Comparison of ENCODE assay signal across 18 cellular contexts in genomic region chr19:49448432-49448786, GRCh38. TPM values are rescaled to one million over a fixed set of nuclear protein-coding genes. Genes with fewer than 3 reads are reported as not detected.
DNase-seq lines count a peak whose midpoint lies in the region; ATAC-seq and TF ChIP-seq lines count a peak whose summit lies in the region.
"Had no signal": no experiment of that assay in that cellular context is flagged by ENCODE, and none has a peak within 500 bp of the region (broad histone marks: within the 10 kb centered on the region; RNA-seq: fewer than 3 reads in every experiment).

No MANE protein-coding gene starts in this region.

- peak overlapping the region; percentile 49 for H3K27ac ChIP-seq in RWPE1

- CTCF ChIA-PET in RWPE1 (lab: Yijun Ruan, JAX), result no interaction called here

- H3K36me3 Mint-ChIP-seq in endothelial cell (ENCODE audit: low read depth, unreplicated experiment) (peaks cover 31% of the 10 kb centered on the region), type B pancreatic cell (peaks cover 12% of the 10 kb centered on the region)

- H3K27me3 Mint-ChIP-seq in endothelial cell (ENCODE audit: unreplicated experiment), result peaks cover 23% of the 10 kb centered on the region
- H3K27me3 Mint-ChIP-seq in type B pancreatic cell, result peaks cover 2% of the 10 kb centered on the region

- intact Hi-C loops in Right ventricle myocardium inferior (cut with DNase I) (no loop called here), Right ventricle myocardium superior (cut with DNase I) (no loop called here)

- ATAC-seq in Right ventricle myocardium inferior (no peak), Right ventricle myocardium superior (ENCODE audit: poor library complexity) (no peak)
- ATAC-seq: right cardiac atrium had no signal

- POLR2A ChIA-PET in RWPE1 (lab: Yijun Ruan, JAX; ENCODE audit: low non-redundant PET), result no interaction called here

- H3K27ac Mint-ChIP-seq in endothelial cell (ENCODE audit: unreplicated experiment), result peak overlapping the region; percentile 3
- no peak overlapping the region for H3K27ac Mint-ChIP-seq in type B pancreatic cell

- H3K4me3 Mint-ChIP-seq in endothelial cell (ENCODE audit: unreplicated experiment), result peak overlapping the region; percentile 85
- peak overlapping the region; percentile 57 for H3K4me3 Mint-ChIP-seq in type B pancreatic cell

- no peaks in the 10 kb centered on the region for H3K9me3 Mint-ChIP-seq in endothelial cell (ENCODE audit: unreplicated experiment)
- H3K9me3 Mint-ChIP-seq in type B pancreatic cell, result no peaks in the 10 kb centered on the region

- H3K4me1 Mint-ChIP-seq in endothelial cell (ENCODE audit: unreplicated experiment) (peaks cover 24% of the 10 kb centered on the region), type B pancreatic cell (ENCODE audit: unreplicated experiment) (peaks cover 16% of the 10 kb centered on the region)

- TF ChIP-seq CTCF in RWPE1 (conservative IDR thresholded peaks at IDR 0.05; ENCODE audit: low read depth) (no peak), endothelial cell (IDR thresholded peaks at IDR 0.05; ENCODE audit: unreplicated experiment) (no peak), type B pancreatic cell (conservative IDR thresholded peaks at IDR 0.05) (no peak)

- DNase-seq in Right ventricle myocardium inferior (ENCODE audit: missing footprints), result peak; percentile 20
- no peak for DNase-seq in Right ventricle myocardium superior
- no peak for DNase-seq in RWPE1 (ENCODE audit: low spot score)
- DNase-seq in endothelial cell (ENCODE audit: low spot score), result no peak
- no peak for DNase-seq in type B pancreatic cell (ENCODE audit: extremely low spot score, unreplicated experiment)
- no peak for DNase-seq in cortex of kidney (lab: John Stamatoyannopoulos, UW)
- DNase-seq in AG20443 (ENCODE audit: low spot score), result no peak
- DNase-seq in LoVo (ENCODE audit: low spot score), result no peak
- DNase-seq: DMS153, kidney glomerular epithelial cell, mesendoderm, NCI-H2081 treated with DMSO at 0.1 percent for 48 hours, NCI-H524, T1000 had no signal

RNA-seq across cellular contexts. Expression of gene PIH1D1, which starts 3.2 kb away (rescaled TPM):
- total RNA-seq in Right ventricle myocardium inferior (32.4 TPM), Right ventricle myocardium superior (28.1 TPM), endothelial cell (ENCODE audit: unreplicated experiment) (78.8 TPM), type B pancreatic cell (ENCODE audit: low replicate concordance) (83.1 and 93.3 TPM in 2 replicates)

RNA-seq across cellular contexts. Expression of gene ALDH16A1, which starts 4.6 kb away (rescaled TPM):
- total RNA-seq in Right ventricle myocardium inferior, result 12.7 TPM
- 10.8 TPM for total RNA-seq in Right ventricle myocardium superior
- 49.6 TPM for total RNA-seq in endothelial cell (ENCODE audit: unreplicated experiment)
- total RNA-seq in type B pancreatic cell (ENCODE audit: low replicate concordance), result 22.7 and 33.7 TPM in 2 replicates

RNA-seq across cellular contexts. Expression of gene SLC17A7, which starts 7.1 kb away (rescaled TPM):
- 1.8 TPM for total RNA-seq in Right ventricle myocardium inferior
- total RNA-seq in Right ventricle myocardium superior, result 1.8 TPM
- 0.92 TPM for total RNA-seq in endothelial cell (ENCODE audit: unreplicated experiment)
- total RNA-seq in type B pancreatic cell (ENCODE audit: low replicate concordance), result 0.19 TPM in 1 of 2 replicates, not detected in the other
- total RNA-seq: fibroblast of villous mesenchyme had no signal

RNA-seq across cellular contexts. Expression of gene GFY, which starts 23.2 kb away (rescaled TPM):
- not detected for total RNA-seq in Right ventricle myocardium inferior
- total RNA-seq in Right ventricle myocardium superior, result not detected
- not detected for total RNA-seq in endothelial cell (ENCODE audit: unreplicated experiment)
- total RNA-seq in type B pancreatic cell (ENCODE audit: low replicate concordance), result not detected in 2 replicates
- total RNA-seq: aorta, fibroblast of villous mesenchyme, right cardiac atrium, subcutaneous adipose tissue had no signal

RNA-seq across cellular contexts. Expression of gene PTH2, which starts 25.2 kb away (rescaled TPM):
- total RNA-seq in Right ventricle myocardium inferior, result not detected
- total RNA-seq in Right ventricle myocardium superior, result not detected
- not detected for total RNA-seq in endothelial cell (ENCODE audit: unreplicated experiment)
- total RNA-seq in type B pancreatic cell (ENCODE audit: low replicate concordance), result not detected in 2 replicates
- total RNA-seq: aorta, fibroblast of villous mesenchyme, right cardiac atrium, subcutaneous adipose tissue had no signal
